Comparison of ENCODE assay signal across 13 cellular contexts in the genomic region with DNA sequence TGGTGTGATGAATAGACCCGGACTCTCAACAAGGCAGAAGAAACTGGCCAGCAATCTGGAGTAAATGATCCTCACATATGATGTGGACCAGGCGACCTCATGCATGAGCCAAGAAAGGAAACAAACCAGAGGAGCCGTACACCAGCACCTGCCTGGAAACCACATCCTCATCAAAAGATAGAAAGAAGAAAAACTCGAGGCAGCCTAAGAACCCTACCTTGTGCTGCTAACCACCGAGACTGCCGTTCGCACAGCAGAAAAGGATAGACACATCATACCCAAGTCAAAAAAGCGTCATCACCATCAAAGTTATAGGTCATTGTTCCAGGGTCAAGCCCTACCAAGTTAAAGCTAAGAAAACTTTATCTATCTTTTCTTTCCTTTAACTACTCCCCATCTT.
DNase-seq lines count a peak whose midpoint lies in the region; ATAC-seq, FAIRE-seq and TF ChIP-seq lines count a peak whose summit lies in the region.
"Had no signal": no experiment of that assay in that cellular context is flagged by ENCODE, and none has a peak within 500 bp of the region (broad histone marks: within the 10 kb centered on the region; RNA-seq: fewer than 3 reads in every experiment).

No MANE protein-coding gene starts in this region.

- no peaks in the 10 kb centered on the region for H3K27me3 ChIP-seq in PC-3 (ENCODE audit: low read length)
- H3K27me3 ChIP-seq: BLaER1 treated with 17β-estradiol and CSF1 and Interleukin-3, amounts not matched to agents 10 nM and 100 nM had no signal

- CTCF ChIA-PET in PC-3 (lab: Charles Lee), result no interaction called here

- H3K9ac ChIP-seq in PC-3 (ENCODE audit: low read length), result no peak overlapping the region
- H3K9ac ChIP-seq: BLaER1 treated with 17β-estradiol and CSF1 and Interleukin-3, amounts not matched to agents 10 nM and 100 nM had no signal

- no peak overlapping the region for H3K4me3 ChIP-seq in PC-3 (ENCODE audit: low read length)
- H3K4me3 ChIP-seq: BLaER1 treated with 17β-estradiol and CSF1 and Interleukin-3, amounts not matched to agents 10 nM and 100 nM; GM23338 had no signal

- TF ChIP-seq CTCF in PC-3 (conservative IDR thresholded peaks at IDR 0.05; ENCODE audit: low read depth, low read length), result no peak

- H3F3A ChIP-seq in PC-3 (ENCODE audit: low read length, unreplicated experiment), result no peaks in the 10 kb centered on the region

- peak; percentile 60 for FAIRE-seq in GM18507 (lab: Jason Lieb, UNC)

- H4K20me1 ChIP-seq in PC-3 (ENCODE audit: low read length), result no peaks in the 10 kb centered on the region
- H4K20me1 ChIP-seq: BLaER1 treated with 17β-estradiol and CSF1 and Interleukin-3, amounts not matched to agents 10 nM and 100 nM had no signal

- BruUV-seq in PC-3 (replicated peaks; lab: Mats Ljungman, UMichigan), result no TSS peak

- intact Hi-C loops in PC-3 (cut with micrococcal nuclease), result no loop called here

- H2AFZ ChIP-seq in PC-3 (ENCODE audit: low read length), result no peak overlapping the region

- H3K79me2 ChIP-seq in PC-3 (ENCODE audit: low read length), result no peaks in the 10 kb centered on the region

- ATAC-seq in HG03108 (IDR thresholded peaks at IDR 0.05; ENCODE audit: unreplicated experiment) (peak; percentile 92), PC-3 (no peak)
- ATAC-seq: GM23338, right cardiac atrium had no signal

- H3K4me2 ChIP-seq in PC-3 (ENCODE audit: low read length), result no peak overlapping the region
- H3K4me2 ChIP-seq: BLaER1 treated with 17β-estradiol and CSF1 and Interleukin-3, amounts not matched to agents 10 nM and 100 nM had no signal

- DNase-seq in GM18507 (ENCODE audit: extremely low spot score, insufficient read length, low read depth) (no peak), SIG-M5 treated with dmso at 0.1 percent for 504 hours (lab: John Stamatoyannopoulos, UW; ENCODE audit: unreplicated experiment) (no peak), mucosa of gallbladder (ENCODE audit: low spot score) (no peak), OCI-M2 (lab: John Stamatoyannopoulos, UW; ENCODE audit: unreplicated experiment) (no peak), PC-3 (no peak)
- DNase-seq in activated CD8-positive, alpha-beta memory T cell treated with anti-CD3 and anti-CD28 coated beads, Interleukin-2, amount 50 U/mL, for 24 hours (ENCODE audit: extremely low read depth), result peak; percentile 3
- peak; percentile 7 for DNase-seq in stimulated activated CD4-positive, alpha-beta T cell treated with anti-CD3 and anti-CD28 coated beads, Interleukin-12 subunit alpha, Interleukin-12 subunit beta, amount 100 ng/mL, for 4 hours
- DNase-seq: cerebellar nuclear complex, right cardiac atrium, SHP77 had no signal

- no peak overlapping the region for H3K27ac ChIP-seq in PC-3 (ENCODE audit: low read length)
- H3K27ac ChIP-seq: BLaER1 treated with 17β-estradiol and CSF1 and Interleukin-3, amounts not matched to agents 10 nM and 100 nM had no signal

- no peaks in the 10 kb centered on the region for H3K9me2 ChIP-seq in PC-3 (replicated peaks; ENCODE audit: low read length)

- H3K9me3 ChIP-seq in PC-3 (ENCODE audit: low read length), result no peaks in the 10 kb centered on the region

- H3K36me3 ChIP-seq in PC-3 (ENCODE audit: low read depth, low read length), result no peaks in the 10 kb centered on the region
- H3K36me3 ChIP-seq: BLaER1 treated with 17β-estradiol and CSF1 and Interleukin-3, amounts not matched to agents 10 nM and 100 nM had no signal

- POLR2A ChIA-PET in PC-3 (lab: Charles Lee; ENCODE audit: unreplicated experiment), result no interaction called here

- no peaks in the 10 kb centered on the region for H3K4me1 ChIP-seq in PC-3 (ENCODE audit: insufficient read depth, low read length)

Comparison
In these comparisons a context has a peak if more than half of its experiments do, and no peak if none do; other contexts are left out.
1. DNase-seq: peak in activated CD8-positive, alpha-beta memory T cell treated with anti-CD3 and anti-CD28 coated beads, Interleukin-2, amount 50 U/mL, for 24 hours (single experiment) and stimulated activated CD4-positive, alpha-beta T cell treated with anti-CD3 and anti-CD28 coated beads, Interleukin-12 subunit alpha, Interleukin-12 subunit beta, amount 100 ng/mL, for 4 hours (single experiment); none in GM18507 (single experiment), SIG-M5 treated with dmso at 0.1 percent for 504 hours (single experiment), mucosa of gallbladder (single experiment), OCI-M2 (single experiment) and PC-3 (single experiment).